8 cellular contexts compared by ENCODE assay signal in the genomic region with DNA sequence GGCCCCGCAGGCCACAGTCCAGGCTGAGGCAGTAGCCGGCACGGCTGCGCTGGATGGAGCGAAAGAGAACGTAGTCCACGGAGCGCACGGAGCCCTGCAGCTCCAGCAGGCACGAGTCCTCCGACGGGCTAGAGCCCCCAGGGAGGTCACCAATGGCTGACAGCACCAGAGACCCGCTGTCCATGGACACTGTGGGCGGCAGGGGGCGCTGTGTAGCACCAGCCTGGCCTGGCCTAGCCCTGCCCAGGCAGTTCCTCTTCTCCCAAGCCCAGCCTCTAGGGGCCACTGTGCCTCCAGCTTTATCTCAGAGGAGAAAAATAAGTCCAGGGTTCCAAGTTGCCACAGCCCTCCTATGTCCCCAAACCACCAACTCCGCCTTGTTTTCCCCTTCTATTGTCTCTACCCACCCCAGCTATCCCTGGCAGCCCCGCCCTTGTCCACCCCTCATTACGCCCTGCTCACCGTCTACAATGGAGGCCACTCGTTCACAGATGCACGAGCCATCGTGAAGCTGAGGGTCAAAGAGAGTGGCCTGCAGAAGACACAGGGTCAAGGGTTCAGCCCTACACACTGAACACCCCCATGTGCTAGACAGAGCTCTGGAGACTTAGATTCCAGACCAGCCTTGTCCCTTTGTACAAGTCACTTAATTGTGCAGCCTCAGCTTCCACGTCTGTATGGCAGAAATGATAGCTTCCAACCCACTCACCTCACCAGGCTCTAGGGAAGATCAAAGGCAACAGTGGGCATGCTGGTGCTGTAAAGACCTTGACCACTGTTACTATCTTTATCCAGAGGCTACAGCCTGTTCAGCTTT. TPM values are rescaled to one million over a fixed set of nuclear protein-coding genes. Genes with fewer than 3 reads are reported as not detected.
A peak's percentile ranks its signal among the peaks of the same experiment; 100 is the strongest.
DNase-seq lines count a peak whose midpoint lies in the region; ATAC-seq and TF ChIP-seq lines count a peak whose summit lies in the region.

No MANE protein-coding gene starts in this region.

- POLR2A ChIA-PET in activated CD4-positive, alpha-beta T cell treated with anti-CD3 and anti-CD28 coated beads, Interleukin-2, amount 10 ng/mL, durations not matched to agents 7 days and 5 days (lab: Charles Lee): interaction anchor here (0.6 kb wide), 1 partner anchor 14 kb away, joined by 3 read pairs; no protein-coding TSS in a partner anchor

- peaks cover 0 to 1% (median 0%) of the 10 kb centered on the region in 4 donors for H3K36me3 ChIP-seq in liver (ENCODE audit: control insufficient read depth in 4 of 4, insufficient read depth in 3 of 4, low read depth in 1 of 4, low read length in 3 of 4)

- TF ChIP-seq RAD21 in liver (IDR thresholded peaks at IDR 0.05): peak; percentile 98 to 99

- TF ChIP-seq CTCF in C4-2B (conservative IDR thresholded peaks at IDR 0.05) (peak; percentile 100), liver (IDR thresholded peaks at IDR 0.05; ENCODE audit: low read depth, low read length, missing input control) (peak; percentile 99)

- WGBS in liver: 19% methylated on average over 23 of the region's 23 CpGs

- peaks cover under 1 to 26% (median 16%) of the 10 kb centered on the region in 4 donors for H3K4me1 ChIP-seq in liver (ENCODE audit: control insufficient read depth in 4 of 4, insufficient read depth in 4 of 4, low read length in 3 of 4)

- peaks cover 3% of the 10 kb centered on the region for H3K36me3 Mint-ChIP-seq in activated CD4-positive, alpha-beta T cell treated with anti-CD3 and anti-CD28 coated beads, Interleukin-2, amount 10 ng/mL, durations not matched to agents 7 days and 5 days (ENCODE audit: low read depth)

- H3K9me3 ChIP-seq in liver (ENCODE audit: control insufficient read depth in 4 of 4, low read length in 3 of 4): no peaks in the 10 kb centered on the region

- peak overlapping the region; percentile 74 for H3K27ac Mint-ChIP-seq in activated CD4-positive, alpha-beta T cell treated with anti-CD3 and anti-CD28 coated beads, Interleukin-2, amount 10 ng/mL, durations not matched to agents 7 days and 5 days

- peak overlapping the region; percentile 64 for H3K4me3 Mint-ChIP-seq in activated CD4-positive, alpha-beta T cell treated with anti-CD3 and anti-CD28 coated beads, Interleukin-2, amount 10 ng/mL, durations not matched to agents 7 days and 5 days

- peak; percentile 77 for ATAC-seq in HG03460 (IDR thresholded peaks at IDR 0.05; ENCODE audit: unreplicated experiment)

- peak; percentile 98 for DNase-seq in GM19240 (ENCODE audit: insufficient read length, low spot score)
- DNase-seq in NCI-H69 (lab: John Stamatoyannopoulos, UW): peak; percentile 95
- DNase-seq in activated CD4-positive, alpha-beta T cell treated with anti-CD3 and anti-CD28 coated beads, Interleukin-2, amount 10 ng/mL, durations not matched to agents 7 days and 5 days: peak; percentile 97
- DNase-seq in dedifferentiated amniotic fluid mesenchymal stem cell (ENCODE audit: extremely low spot score): peak; percentile 90
- peak; percentile 90 to 97 for DNase-seq in stimulated activated CD4-positive, alpha-beta T cell treated with anti-CD3 and anti-CD28 coated beads, Interleukin-4, amount 100 ng/mL, for 4 hours

- peaks cover 44% of the 10 kb centered on the region for H3K4me1 Mint-ChIP-seq in activated CD4-positive, alpha-beta T cell treated with anti-CD3 and anti-CD28 coated beads, Interleukin-2, amount 10 ng/mL, durations not matched to agents 7 days and 5 days

- no peaks in the 10 kb centered on the region for H3K27me3 Mint-ChIP-seq in activated CD4-positive, alpha-beta T cell treated with anti-CD3 and anti-CD28 coated beads, Interleukin-2, amount 10 ng/mL, durations not matched to agents 7 days and 5 days

- H3K27me3 ChIP-seq in liver (ENCODE audit: control insufficient read depth in 4 of 4, insufficient read depth in 4 of 4, low read length in 3 of 4): no peaks in the 10 kb centered on the region

- peak overlapping the region in 1 of 3 donors; percentile 3 for H3K4me3 ChIP-seq in liver (ENCODE audit: low read depth in 1 of 3, low read length in 3 of 3)

- no peak overlapping the region for H3K27ac ChIP-seq in C4-2B
- H3K27ac ChIP-seq in liver (ENCODE audit: low read depth in 1 of 2, low read length in 2 of 2): no peak overlapping the region

- H3K9ac ChIP-seq in liver (ENCODE audit: low read depth in 1 of 2, low read length in 2 of 2): peak overlapping the region in 1 of 2 donors; percentile 53

- CTCF ChIA-PET in activated CD4-positive, alpha-beta T cell treated with anti-CD3 and anti-CD28 coated beads, Interleukin-2, amount 10 ng/mL, durations not matched to agents 7 days and 5 days (lab: Charles Lee): interaction anchor here (0.6 to 5.0 kb wide), 63 partner anchors 9 to 738 kb away, joined by 3 to 72 read pairs (median 4); partner anchors contain the start of genes ARHGEF2, CLK2, FDPS and HCN3

- H3K9me3 Mint-ChIP-seq in activated CD4-positive, alpha-beta T cell treated with anti-CD3 and anti-CD28 coated beads, Interleukin-2, amount 10 ng/mL, durations not matched to agents 7 days and 5 days: no peaks in the 10 kb centered on the region

TF ChIP-seq in liver, 16 proteins besides CTCF, POLR2A, EP300 and RAD21 (continues in another document):
- TF ChIP-seq YY1 (IDR thresholded peaks at IDR 0.05) (peak; percentile 59), NR2F2 (IDR thresholded peaks at IDR 0.05) (peak; percentile 38), RXRA (IDR thresholded peaks at IDR 0.05) (peak in 1 of 2 donors; percentile 56), FOXA1 (IDR thresholded peaks at IDR 0.05) (no peak), GABPA (IDR thresholded peaks at IDR 0.05 in 1 of 2, conservative IDR thresholded peaks at IDR 0.05 in 1 of 2) (no peak), MAX (IDR thresholded peaks at IDR 0.05) (no peak), TAF1 (conservative IDR thresholded peaks at IDR 0.05) (no peak), HNF4G (IDR thresholded peaks at IDR 0.05) (no peak), HNF4A (conservative IDR thresholded peaks at IDR 0.05) (peak; percentile 44 to 74), SP1 (IDR thresholded peaks at IDR 0.05) (peak; percentile 55), EGR1 (IDR thresholded peaks at IDR 0.05; ENCODE audit: low read depth in 2 of 2) (no peak), JUND (IDR thresholded peaks at IDR 0.05) (no peak), FOXA2 (IDR thresholded peaks at IDR 0.05) (no peak)
- TF ChIP-seq, protein P1, sequence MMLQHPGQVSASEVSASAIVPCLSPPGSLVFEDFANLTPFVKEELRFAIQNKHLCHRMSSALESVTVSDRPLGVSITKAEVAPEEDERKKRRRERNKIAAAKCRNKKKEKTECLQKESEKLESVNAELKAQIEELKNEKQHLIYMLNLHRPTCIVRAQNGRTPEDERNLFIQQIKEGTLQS (IDR thresholded peaks at IDR 0.05): no peak
- TF ChIP-seq, protein P2, sequence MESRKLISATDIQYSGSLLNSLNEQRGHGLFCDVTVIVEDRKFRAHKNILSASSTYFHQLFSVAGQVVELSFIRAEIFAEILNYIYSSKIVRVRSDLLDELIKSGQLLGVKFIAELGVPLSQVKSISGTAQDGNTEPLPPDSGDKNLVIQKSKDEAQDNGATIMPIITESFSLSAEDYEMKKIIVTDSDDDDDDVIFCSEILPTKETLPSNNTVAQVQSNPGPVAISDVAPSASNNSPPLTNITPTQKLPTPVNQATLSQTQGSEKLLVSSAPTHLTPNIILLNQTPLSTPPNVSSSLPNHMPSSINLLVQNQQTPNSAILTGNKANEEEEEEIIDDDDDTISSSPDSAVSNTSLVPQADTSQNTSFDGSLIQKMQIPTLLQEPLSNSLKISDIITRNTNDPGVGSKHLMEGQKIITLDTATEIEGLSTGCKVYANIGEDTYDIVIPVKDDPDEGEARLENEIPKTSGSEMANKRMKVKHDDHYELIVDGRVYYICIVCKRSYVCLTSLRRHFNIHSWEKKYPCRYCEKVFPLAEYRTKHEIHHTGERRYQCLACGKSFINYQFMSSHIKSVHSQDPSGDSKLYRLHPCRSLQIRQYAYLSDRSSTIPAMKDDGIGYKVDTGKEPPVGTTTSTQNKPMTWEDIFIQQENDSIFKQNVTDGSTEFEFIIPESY (IDR thresholded peaks at IDR 0.05): no peak

RNA-seq across cellular contexts. Expression of gene ENTREP3, which starts 4.4 kb away (rescaled TPM):
- 10 to 100 TPM; 22.8 to 22.9 TPM for total RNA-seq in activated CD4-positive, alpha-beta T cell treated with anti-CD3 and anti-CD28 coated beads, Interleukin-2, amount 10 ng/mL, durations not matched to agents 7 days and 5 days
- 1 to 10 TPM; 3.3 to 3.8 TPM for total RNA-seq in liver
- polyA plus RNA-seq in liver: 1 to 10 TPM; 2.8 to 7.9 TPM

RNA-seq across cellular contexts. Expression of gene SCAMP3, which starts 11.3 kb away (rescaled TPM):
- total RNA-seq in activated CD4-positive, alpha-beta T cell treated with anti-CD3 and anti-CD28 coated beads, Interleukin-2, amount 10 ng/mL, durations not matched to agents 7 days and 5 days: 10 to 100 TPM; 88.7 to 96.4 TPM
- 10 to 100 TPM; 14.9 to 22.7 TPM for total RNA-seq in liver
- polyA plus RNA-seq in liver: 10 to 100 TPM; 40.7 to 47.0 TPM

RNA-seq across cellular contexts. Expression of gene CLK2, which starts 22.5 kb away (rescaled TPM):
- total RNA-seq in activated CD4-positive, alpha-beta T cell treated with anti-CD3 and anti-CD28 coated beads, Interleukin-2, amount 10 ng/mL, durations not matched to agents 7 days and 5 days: 100 to 1,000 TPM in 1 of 2 experiments, 10 to 100 TPM in 1; 100.0 to 104 TPM
- total RNA-seq in liver: 10 to 100 TPM; 16.5 to 28.2 TPM
- polyA plus RNA-seq in liver: 10 to 100 TPM in 1 of 2 donors, 1 to 10 TPM in 1; 8.3 to 13.2 TPM

RNA-seq across cellular contexts. Expression of gene HCN3, which starts 26.4 kb away (rescaled TPM):
- total RNA-seq in activated CD4-positive, alpha-beta T cell treated with anti-CD3 and anti-CD28 coated beads, Interleukin-2, amount 10 ng/mL, durations not matched to agents 7 days and 5 days: 1 to 10 TPM; 2.5 to 3.4 TPM
- total RNA-seq in liver: 1 to 10 TPM in 1 of 2 donors, under 1 TPM in 1; 0.84 to 1.5 TPM
- polyA plus RNA-seq in liver: 1 to 10 TPM in 1 of 2 donors, under 1 TPM in 1; 0.33 to 1.0 TPM

RNA-seq across cellular contexts. Expression of gene MTX1, which starts 42.3 kb away (rescaled TPM):
- total RNA-seq in activated CD4-positive, alpha-beta T cell treated with anti-CD3 and anti-CD28 coated beads, Interleukin-2, amount 10 ng/mL, durations not matched to agents 7 days and 5 days: 10 to 100 TPM; 32.8 to 37.3 TPM
- 10 to 100 TPM; 19.6 to 26.4 TPM for total RNA-seq in liver
- polyA plus RNA-seq in liver: 10 to 100 TPM; 30.5 to 38.4 TPM

Comparison
In these comparisons a context has a peak if more than half of its experiments do, and no peak if none do; other contexts are left out.
1. RNA of gene ENTREP3, which starts 4.4 kb away (total RNA-seq): 22.8 to 22.9 TPM in activated CD4-positive, alpha-beta T cell treated with anti-CD3 and anti-CD28 coated beads, Interleukin-2, amount 10 ng/mL, durations not matched to agents 7 days and 5 days; 3.3 to 3.8 TPM in liver; every median in the first group is over 4 times any median in the second.
2. Peak in every context shown above with its lines, with median percentiles within 50 percentile points of each other: DNase-seq.